ENCODE assay signal across 34 cellular contexts in genomic region chr9:64057553-64057952, GRCh38.
"Had no signal": no experiment of that assay in that cellular context is flagged by ENCODE, and none has a peak within 500 bp of the region (broad histone marks: within the 10 kb centered on the region; RNA-seq: fewer than 3 reads in every experiment).

No MANE protein-coding gene starts in this region.

- H3K36me3 ChIP-seq: MG63 had no signal

- H3K4me2 ChIP-seq: KMS-11 had no signal

- H3K27ac ChIP-seq: KMS-11 had no signal

- H3K27me3 ChIP-seq: MG63 had no signal

- H3K4me3 ChIP-seq: MG63 had no signal

- H3K9me3 ChIP-seq: MG63 had no signal

- DNase-seq: Karpas-422, Kasumi-1, MG63, MM.1S, MV-4-11, NCI-H1048, NCI-H1092, NCI-H1092 treated with DMSO at 0.1 percent for 48 hours, NCI-H1105, NCI-H1105 treated with DMSO at 0.1 percent for 48 hours, NCI-H1417, NCI-H1417 treated with DMSO at 0.1 percent for 48 hours, NCI-H1436, NCI-H1436 treated with DMSO at 0.1 percent for 48 hours, NCI-H146, NCI-H1694, NCI-H1694 treated with DMSO at 0.1 percent for 48 hours, NCI-H187, NCI-H187 treated with DMSO at 0.1 percent for 48 hours, NCI-H1930, NCI-H2029, NCI-H2029 treated with DMSO at 0.1 percent for 48 hours, NCI-H2081, NCI-H2081 treated with DMSO at 0.1 percent for 48 hours, NCI-H2107, NCI-H2171, NCI-H2171 treated with DMSO at 0.1 percent for 48 hours, NCI-H2227 treated with DMSO at 0.1 percent for 48 hours, NCI-H226, NCI-H345, NCI-H446, NCI-H446 treated with DMSO at 0.1 percent for 48 hours, NCI-H510A had no signal

- H3K9ac ChIP-seq: KMS-11 had no signal
